10 cellular contexts compared by ENCODE assay signal in the genomic region with DNA sequence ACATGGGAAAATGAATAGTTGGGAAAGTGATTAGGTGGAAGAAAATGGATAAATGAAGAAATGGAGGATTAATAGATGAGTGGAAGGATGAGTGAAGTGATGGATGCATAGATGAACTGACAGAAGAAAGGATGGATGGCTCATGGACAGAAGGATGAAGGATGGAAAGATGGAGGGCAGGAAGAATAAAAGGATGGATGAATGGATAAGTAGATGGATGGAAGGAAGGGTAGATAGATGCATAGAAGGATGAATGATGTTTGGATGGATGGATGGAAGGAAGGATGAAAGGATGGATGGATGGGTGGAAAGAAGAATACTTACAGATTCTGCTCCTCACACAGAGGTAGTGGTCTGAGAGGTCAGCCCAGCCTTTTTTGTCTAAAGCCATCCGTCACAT. TPM values are rescaled to one million over a fixed set of nuclear protein-coding genes. Genes with fewer than 3 reads are reported as not detected.
"Had no signal": no experiment of that assay in that cellular context is flagged by ENCODE, and none has a peak within 500 bp of the region (broad histone marks: within the 10 kb centered on the region; RNA-seq: fewer than 3 reads in every experiment).

No MANE protein-coding gene starts in this region.

- DNase-seq: H7, IMR-90, KG1 had no signal

- ATAC-seq: GM23338, HCT116, K562 had no signal

- FAIRE-seq: K562 had no signal

- H3K27ac ChIP-seq: HL-60 had no signal

- H3K4me1 ChIP-seq: HAP-1 had no signal

- H3K4me3 ChIP-seq: GM23338, HAP-1, K562 had no signal

- H3K4me2 ChIP-seq: GM23338 had no signal

- H3K36me3 ChIP-seq: HAP-1 had no signal

- H3K9me3 ChIP-seq: HAP-1 had no signal

- H2AFZ ChIP-seq: GM23338 had no signal

RNA-seq across cellular contexts. Expression of a gene that starts 35.8 kb away (rescaled TPM):
- total RNA-seq: H4, HT1080, IMR-90, K562 had no signal
- polyA plus RNA-seq: IMR-90, K562 had no signal
